8 cellular contexts compared by ENCODE assay signal in genomic region chr20:34302312-34302722, GRCh38. TPM values are rescaled to one million over a fixed set of nuclear protein-coding genes. Genes with fewer than 3 reads are reported as not detected.
A peak's percentile ranks its signal among the peaks of the same experiment; 100 is the strongest.
DNase-seq lines count a peak whose midpoint lies in the region; ATAC-seq and TF ChIP-seq lines count a peak whose summit lies in the region.

No MANE protein-coding gene starts in this region.

- peak overlapping the region; percentile 8 to 88 for H3K27ac Mint-ChIP-seq in natural killer cell

- H3K27ac ChIP-seq in colonic mucosa: peak overlapping the region; percentile 92

- H3K9me3 ChIP-seq in Loucy (ENCODE audit: insufficient read depth, low read depth, low read length) (no peaks in the 10 kb centered on the region), colonic mucosa (no peaks in the 10 kb centered on the region)

- intact Hi-C loops in colonic mucosa (cut with DNase I) (no loop called here), natural killer cell (cut with micrococcal nuclease) (loop anchor here (5.0 kb wide), 1 partner anchor 65 kb away; no protein-coding TSS in a partner anchor)

- H3K4me1 ChIP-seq in Loucy (ENCODE audit: insufficient read depth, low read length, poor library complexity, severe bottlenecking) (peaks cover 22% of the 10 kb centered on the region), colonic mucosa (peaks cover 8% of the 10 kb centered on the region)

- peak overlapping the region; percentile 95 for H3K4me3 ChIP-seq in Loucy (ENCODE audit: low read length, poor library complexity, severe bottlenecking)
- peak overlapping the region; percentile 89 for H3K4me3 ChIP-seq in colonic mucosa

- DNase-seq in COLO668 (lab: John Stamatoyannopoulos, UW; ENCODE audit: unreplicated experiment): peak; percentile 36
- DNase-seq in colonic mucosa: no peak
- DNase-seq in natural killer cell: no peak
- no peak for DNase-seq in cortex of kidney (lab: John Stamatoyannopoulos, UW)
- no peak for DNase-seq in DMS153 treated with DMSO at 0.1 percent for 48 hours (lab: John Stamatoyannopoulos, UW; ENCODE audit: unreplicated experiment)
- no peak for DNase-seq in GOT3 (lab: John Stamatoyannopoulos, UW)

- peak overlapping the region; percentile 95 for H3K4me3 Mint-ChIP-seq in natural killer cell

- H3F3A ChIP-seq in Loucy (ENCODE audit: low read depth): no peaks in the 10 kb centered on the region

- no peaks in the 10 kb centered on the region for H3K27me3 ChIP-seq in Loucy (ENCODE audit: insufficient read depth, low read length, poor library complexity, severe bottlenecking)
- no peaks in the 10 kb centered on the region for H3K27me3 ChIP-seq in colonic mucosa

- H3K79me2 ChIP-seq in Loucy (ENCODE audit: insufficient read depth, low read length): peaks cover 46% of the 10 kb centered on the region

- TF ChIP-seq CTCF in Loucy (conservative IDR thresholded peaks at IDR 0.05; ENCODE audit: low read length) (no peak), colonic mucosa (IDR thresholded peaks at IDR 0.05) (no peak), natural killer cell (IDR thresholded peaks at IDR 0.05) (no peak)

- H2AFZ ChIP-seq in Loucy (ENCODE audit: low read length): peak overlapping the region; percentile 54

- no peaks in the 10 kb centered on the region for H3K9me2 ChIP-seq in Loucy (replicated peaks; ENCODE audit: low read depth, low read length)

- no peaks in the 10 kb centered on the region for H3K36me3 ChIP-seq in Loucy (ENCODE audit: insufficient read depth, low read length)
- no peaks in the 10 kb centered on the region for H3K36me3 ChIP-seq in colonic mucosa

- no peaks in the 10 kb centered on the region for H3K9me3 Mint-ChIP-seq in natural killer cell

- ATAC-seq in natural killer cell (no peak), HG03521 (IDR thresholded peaks at IDR 0.05; ENCODE audit: unreplicated experiment) (no peak)

- peaks cover 0 to 4% of the 10 kb centered on the region in 2 donors for H3K4me1 Mint-ChIP-seq in natural killer cell

- H4K20me1 ChIP-seq in Loucy (ENCODE audit: insufficient read depth, low read length, poor library complexity, severe bottlenecking): no peaks in the 10 kb centered on the region

- H3K27me3 Mint-ChIP-seq in natural killer cell (ENCODE audit: low read depth in 2 of 2): no peaks in the 10 kb centered on the region

- no peaks in the 10 kb centered on the region for H3K36me3 Mint-ChIP-seq in natural killer cell

- H3K4me2 ChIP-seq in Loucy (ENCODE audit: low read depth, low read length, poor library complexity, severe bottlenecking): peak overlapping the region; percentile 84

- peak overlapping the region; percentile 92 for H3K9ac ChIP-seq in Loucy (ENCODE audit: low read depth, low read length, poor library complexity, severe bottlenecking)
- peak overlapping the region; percentile 86 to 94 for H3K9ac ChIP-seq in colonic mucosa (ENCODE audit: low read depth in 2 of 2, low read length in 2 of 2)

RNA-seq across cellular contexts. Expression of gene AHCY, which starts 0.8 kb away (rescaled TPM):
- total RNA-seq in colonic mucosa (100 to 1,000 TPM in 1 of 2 donors, 10 to 100 TPM in 1; 79.4 to 192 TPM), natural killer cell (1 to 10 TPM; 7.1 to 8.3 (median 7.7) TPM)

Comparison
In these comparisons a context has a peak if more than half of its experiments do, and no peak if none do; other contexts are left out.
1. RNA of gene AHCY, which starts 0.8 kb away (total RNA-seq): 79.4 to 192 TPM in colonic mucosa; 7.1 to 8.3 TPM in natural killer cell; every median in the first group is over 4 times any median in the second.